Comparison of ENCODE assay signal across 16 cellular contexts in genomic region chrX:111284615-111285294, GRCh38. TPM values are rescaled to one million over a fixed set of nuclear protein-coding genes. Genes with fewer than 3 reads are reported as not detected.
DNase-seq lines count a peak whose midpoint lies in the region; ATAC-seq, FAIRE-seq and TF ChIP-seq lines count a peak whose summit lies in the region.
"Had no signal": no experiment of that assay in that cellular context is flagged by ENCODE, and none has a peak within 500 bp of the region (broad histone marks: within the 10 kb centered on the region; RNA-seq: fewer than 3 reads in every experiment).

No MANE protein-coding gene starts in this region.

- H3K27ac ChIP-seq in liver (ENCODE audit: low read depth in 1 of 2, low read length in 2 of 2) (no peak overlapping the region), pancreas (peak overlapping the region in 1 of 4 donors; percentile 19)
- H3K27ac ChIP-seq in effector memory CD4-positive, alpha-beta T cell (ENCODE audit: insufficient read depth, low read length, poor library complexity, severe bottlenecking) = no peak overlapping the region

- no peaks in the 10 kb centered on the region for H3K27me3 ChIP-seq in liver (ENCODE audit: control insufficient read depth in 4 of 4, insufficient read depth in 4 of 4, low read length in 3 of 4)
- H3K27me3 ChIP-seq in pancreas = peaks cover 0 to 6% (median 0%) of the 10 kb centered on the region in 4 donors
- H3K27me3 ChIP-seq in effector memory CD4-positive, alpha-beta T cell (replicated peaks; ENCODE audit: control insufficient read depth, insufficient read depth, low read length, poor library complexity, severe bottlenecking) = no peaks in the 10 kb centered on the region

- no peak for TF ChIP-seq CTCF in liver (IDR thresholded peaks at IDR 0.05; ENCODE audit: low read depth, low read length, missing input control)
- TF ChIP-seq CTCF in pancreas (IDR thresholded peaks at IDR 0.05) = no peak

- intact Hi-C loops in pancreas (cut with DNase I) = no loop called here

- ATAC-seq in pancreas = peak in 3 of 4 donors; percentile 38 to 75 (median 73)

- H3K9ac ChIP-seq in liver (ENCODE audit: low read depth in 1 of 2, low read length in 2 of 2) = no peak overlapping the region

- H3K4me3 ChIP-seq in liver (ENCODE audit: low read depth in 1 of 3, low read length in 3 of 3) = no peak overlapping the region
- no peak overlapping the region for H3K4me3 ChIP-seq in pancreas
- no peak overlapping the region for H3K4me3 ChIP-seq in effector memory CD4-positive, alpha-beta T cell (ENCODE audit: insufficient read depth, low read depth, low read length, poor library complexity, severe bottlenecking)

- H3K4me1 ChIP-seq in liver (ENCODE audit: control insufficient read depth in 4 of 4, insufficient read depth in 4 of 4, low read length in 3 of 4) (peaks cover 0 to 5% (median 0%) of the 10 kb centered on the region in 4 donors), pancreas (peaks cover 0 to 7% (median 0%) of the 10 kb centered on the region in 3 donors)
- H3K4me1 ChIP-seq in effector memory CD4-positive, alpha-beta T cell (ENCODE audit: control insufficient read depth, insufficient read depth, low read length, poor library complexity, severe bottlenecking) = no peaks in the 10 kb centered on the region
- H3K4me1 ChIP-seq: Caco-2 had no signal

- no peaks in the 10 kb centered on the region for H3K9me3 ChIP-seq in liver (ENCODE audit: control insufficient read depth in 4 of 4, low read length in 3 of 4)
- no peaks in the 10 kb centered on the region for H3K9me3 ChIP-seq in pancreas
- H3K9me3 ChIP-seq in effector memory CD4-positive, alpha-beta T cell (ENCODE audit: control insufficient read depth, low read length) = no peaks in the 10 kb centered on the region
- H3K9me3 ChIP-seq: Caco-2 had no signal

- TF ChIP-seq RAD21 in liver (IDR thresholded peaks at IDR 0.05) = no peak

- DNase-seq in NCI-H1092 treated with DMSO at 0.1 percent for 48 hours (lab: John Stamatoyannopoulos, UW) (peak; percentile 17), astrocyte of the hippocampus (ENCODE audit: low read depth, low spot score) (peak; percentile 47), pancreas (peak in 1 of 6 donors; percentile 13), putamen (ENCODE audit: low spot score) (no peak), NCI-H128 (lab: John Stamatoyannopoulos, UW; ENCODE audit: unreplicated experiment) (no peak)
- DNase-seq in effector memory CD4-positive, alpha-beta T cell = no peak
- DNase-seq: ACHN, Caco-2, H7, IMR-90, Kasumi-1, MM.1S, NCI-H1417, NCI-H2029, SHP77 treated with DMSO at 0.1 percent for 48 hours had no signal

- 31% methylated on average over 8 of the region's 8 CpGs for WGBS in liver
- 16 to 17% methylated on average over 8 of the region's 8 CpGs for WGBS in pancreas, 2 donors

- no peak for FAIRE-seq in pancreas (lab: Jason Lieb, UNC)

- H3K36me3 ChIP-seq in liver (ENCODE audit: control insufficient read depth in 4 of 4, insufficient read depth in 3 of 4, low read depth in 1 of 4, low read length in 3 of 4) = no peaks in the 10 kb centered on the region
- H3K36me3 ChIP-seq in pancreas = no peaks in the 10 kb centered on the region
- no peaks in the 10 kb centered on the region for H3K36me3 ChIP-seq in effector memory CD4-positive, alpha-beta T cell (ENCODE audit: control insufficient read depth, insufficient read depth, low read length)

TF ChIP-seq in liver, 16 proteins besides CTCF, POLR2A, EP300 and RAD21:
- TF ChIP-seq JUND (IDR thresholded peaks at IDR 0.05) (no peak), GABPA (IDR thresholded peaks at IDR 0.05 in 1 of 2, conservative IDR thresholded peaks at IDR 0.05 in 1 of 2) (peak in 1 of 2 donors; percentile 19), EGR1 (IDR thresholded peaks at IDR 0.05; ENCODE audit: low read depth in 2 of 2) (peak in 1 of 2 donors; percentile 53), HNF4G (IDR thresholded peaks at IDR 0.05) (no peak), ZBTB33 (IDR thresholded peaks at IDR 0.05) (peak; percentile 28), FOXA2 (IDR thresholded peaks at IDR 0.05) (peak; percentile 54), RXRA (IDR thresholded peaks at IDR 0.05) (peak in 1 of 2 donors; percentile 53), YY1 (IDR thresholded peaks at IDR 0.05) (peak; percentile 37), FOXA1 (IDR thresholded peaks at IDR 0.05) (peak; percentile 77), SP1 (IDR thresholded peaks at IDR 0.05) (peak; percentile 56), NR2F2 (IDR thresholded peaks at IDR 0.05) (no peak), HNF4A (conservative IDR thresholded peaks at IDR 0.05) (peak; percentile 45 to 69), TAF1 (conservative IDR thresholded peaks at IDR 0.05) (no peak), MAX (IDR thresholded peaks at IDR 0.05) (peak; percentile 29)
- TF ChIP-seq, protein P1, sequence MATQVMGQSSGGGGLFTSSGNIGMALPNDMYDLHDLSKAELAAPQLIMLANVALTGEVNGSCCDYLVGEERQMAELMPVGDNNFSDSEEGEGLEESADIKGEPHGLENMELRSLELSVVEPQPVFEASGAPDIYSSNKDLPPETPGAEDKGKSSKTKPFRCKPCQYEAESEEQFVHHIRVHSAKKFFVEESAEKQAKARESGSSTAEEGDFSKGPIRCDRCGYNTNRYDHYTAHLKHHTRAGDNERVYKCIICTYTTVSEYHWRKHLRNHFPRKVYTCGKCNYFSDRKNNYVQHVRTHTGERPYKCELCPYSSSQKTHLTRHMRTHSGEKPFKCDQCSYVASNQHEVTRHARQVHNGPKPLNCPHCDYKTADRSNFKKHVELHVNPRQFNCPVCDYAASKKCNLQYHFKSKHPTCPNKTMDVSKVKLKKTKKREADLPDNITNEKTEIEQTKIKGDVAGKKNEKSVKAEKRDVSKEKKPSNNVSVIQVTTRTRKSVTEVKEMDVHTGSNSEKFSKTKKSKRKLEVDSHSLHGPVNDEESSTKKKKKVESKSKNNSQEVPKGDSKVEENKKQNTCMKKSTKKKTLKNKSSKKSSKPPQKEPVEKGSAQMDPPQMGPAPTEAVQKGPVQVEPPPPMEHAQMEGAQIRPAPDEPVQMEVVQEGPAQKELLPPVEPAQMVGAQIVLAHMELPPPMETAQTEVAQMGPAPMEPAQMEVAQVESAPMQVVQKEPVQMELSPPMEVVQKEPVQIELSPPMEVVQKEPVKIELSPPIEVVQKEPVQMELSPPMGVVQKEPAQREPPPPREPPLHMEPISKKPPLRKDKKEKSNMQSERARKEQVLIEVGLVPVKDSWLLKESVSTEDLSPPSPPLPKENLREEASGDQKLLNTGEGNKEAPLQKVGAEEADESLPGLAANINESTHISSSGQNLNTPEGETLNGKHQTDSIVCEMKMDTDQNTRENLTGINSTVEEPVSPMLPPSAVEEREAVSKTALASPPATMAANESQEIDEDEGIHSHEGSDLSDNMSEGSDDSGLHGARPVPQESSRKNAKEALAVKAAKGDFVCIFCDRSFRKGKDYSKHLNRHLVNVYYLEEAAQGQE (IDR thresholded peaks at IDR 0.05) = peak; percentile 40
- TF ChIP-seq, protein P2, sequence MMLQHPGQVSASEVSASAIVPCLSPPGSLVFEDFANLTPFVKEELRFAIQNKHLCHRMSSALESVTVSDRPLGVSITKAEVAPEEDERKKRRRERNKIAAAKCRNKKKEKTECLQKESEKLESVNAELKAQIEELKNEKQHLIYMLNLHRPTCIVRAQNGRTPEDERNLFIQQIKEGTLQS (IDR thresholded peaks at IDR 0.05) = no peak

RNA-seq across cellular contexts. Expression of gene CAPN6, which starts 14.5 kb away (rescaled TPM):
- total RNA-seq in liver = under 1 TPM; 0.23 to 0.33 TPM
- polyA plus RNA-seq in liver = under 1 TPM; 0.13 to 0.26 TPM
- total RNA-seq in pancreas = 1 to 10 TPM; 2.0 to 8.5 (median 3.2) TPM
- 1 to 10 TPM; 2.0 to 2.3 TPM for polyA plus RNA-seq in pancreas
- total RNA-seq: IMR-90 had no signal
- polyA plus RNA-seq: IMR-90 had no signal

Comparison
In these comparisons a context has a peak if more than half of its experiments do, and no peak if none do; other contexts are left out.
1. DNase-seq: peak in NCI-H1092 treated with DMSO at 0.1 percent for 48 hours (single experiment) and astrocyte of the hippocampus (single experiment); none in putamen (single experiment), effector memory CD4-positive, alpha-beta T cell (0 of 3) and NCI-H128 (single experiment).